Comparison of ENCODE assay signal across 23 cellular contexts in the genomic region with DNA sequence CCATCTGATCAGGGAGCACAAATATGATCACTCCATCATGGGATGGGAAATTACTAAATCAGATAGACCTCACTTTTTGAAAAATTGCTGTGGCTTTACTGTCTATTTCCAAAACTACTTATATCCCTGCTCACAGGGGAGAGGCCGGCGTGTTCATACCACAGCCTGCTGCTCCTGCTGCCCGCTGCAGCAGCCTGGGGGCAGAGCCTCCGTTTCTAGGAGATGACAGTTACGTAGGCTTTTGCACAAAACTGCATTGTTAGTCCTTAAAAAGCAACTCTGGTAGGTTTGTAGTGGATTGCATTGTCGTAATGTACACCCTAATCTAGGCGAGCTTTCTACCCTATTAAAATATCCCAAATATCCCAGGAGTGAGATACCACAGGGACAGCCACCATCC.
DNase-seq lines count a peak whose midpoint lies in the region; ATAC-seq, FAIRE-seq and TF ChIP-seq lines count a peak whose summit lies in the region.
"Had no signal": no experiment of that assay in that cellular context is flagged by ENCODE, and none has a peak within 500 bp of the region (broad histone marks: within the 10 kb centered on the region; RNA-seq: fewer than 3 reads in every experiment).

No MANE protein-coding gene starts in this region.

- H3K9me3 Mint-ChIP-seq in osteocyte (ENCODE audit: unreplicated experiment) = no peaks in the 10 kb centered on the region
- H3K9me3 Mint-ChIP-seq: CD4-positive, CD25-positive, alpha-beta regulatory T cell; H9 had no signal

- DNase-seq in cardiac septum (ENCODE audit: low spot score) = peak; percentile 24
- DNase-seq in heart right ventricle = no peak
- DNase-seq in kidney = peak; percentile 26
- peak; percentile 46 for DNase-seq in osteocyte (ENCODE audit: extremely low spot score, unreplicated experiment)
- no peak for DNase-seq in HUDEP-2 (lab: John Stamatoyannopoulos, UW; ENCODE audit: unreplicated experiment in 76 of 76)
- no peak for DNase-seq in erythroblast (lab: John Stamatoyannopoulos, UW)
- DNase-seq: ACHN; BE2C; C1 segment of cervical spinal cord; CD4-positive, CD25-positive, alpha-beta regulatory T cell; COR-L47; DMS 273 treated with DMSO at 0.1 percent for 48 hours; DMS53; EL; IMR-90 had no signal

- no peak for TF ChIP-seq CTCF in heart right ventricle (IDR thresholded peaks at IDR 0.05)
- no peak for TF ChIP-seq CTCF in kidney (IDR thresholded peaks at IDR 0.05; ENCODE audit: borderline replicate concordance, extremely low read depth, insufficient read depth)
- no peak for TF ChIP-seq CTCF in osteocyte (IDR thresholded peaks at IDR 0.05)

- no peaks in the 10 kb centered on the region for H3K27me3 ChIP-seq in heart right ventricle
- H3K27me3 ChIP-seq: BE2C had no signal

- H3K27ac ChIP-seq in heart right ventricle (no peak overlapping the region), kidney (ENCODE audit: low read depth in 2 of 2, low read length in 2 of 2) (no peak overlapping the region)
- H3K27ac ChIP-seq: HL-60 had no signal

- TF ChIP-seq POLR2A in erythroblast (IDR thresholded peaks at IDR 0.05; ENCODE audit: low read length) = no peak

- no peak overlapping the region for H3K4me3 ChIP-seq in heart right ventricle
- H3K4me3 ChIP-seq in kidney (ENCODE audit: low read length in 2 of 2) = no peak overlapping the region
- H3K4me3 ChIP-seq: GM12878 had no signal

- intact Hi-C loops in cardiac septum (cut with DNase I) (no loop called here), heart right ventricle (cut with DNase I) (no loop called here), kidney (cut with DNase I) (no loop called here)

- no peak overlapping the region for H3K4me3 Mint-ChIP-seq in osteocyte (ENCODE audit: unreplicated experiment)
- H3K4me3 Mint-ChIP-seq: CD4-positive, CD25-positive, alpha-beta regulatory T cell; H9 had no signal

- H3K36me3 Mint-ChIP-seq in osteocyte (ENCODE audit: unreplicated experiment) = no peaks in the 10 kb centered on the region

- 97 to 98% methylated on average over 7 of the region's 7 CpGs for WGBS in heart right ventricle, 2 donors

- H3K27me3 Mint-ChIP-seq in osteocyte (ENCODE audit: unreplicated experiment) = no peaks in the 10 kb centered on the region
- H3K27me3 Mint-ChIP-seq: CD4-positive, CD25-positive, alpha-beta regulatory T cell; CD8-positive, alpha-beta memory T cell had no signal

- H3K9ac ChIP-seq in kidney (ENCODE audit: low read length in 2 of 2) = no peak overlapping the region

- H3K9me3 ChIP-seq in heart right ventricle (no peaks in the 10 kb centered on the region), kidney (ENCODE audit: control insufficient read depth in 1 of 2, low read length in 2 of 2) (no peaks in the 10 kb centered on the region)
- H3K9me3 ChIP-seq: BE2C had no signal

- peaks cover 0 to 31% (median 4%) of the 10 kb centered on the region in 9 donors for H3K36me3 ChIP-seq in heart right ventricle
- peaks cover 0 to 4% of the 10 kb centered on the region in 2 donors for H3K36me3 ChIP-seq in kidney (ENCODE audit: control insufficient read depth in 1 of 2, insufficient read depth in 2 of 2, low read length in 2 of 2)
- H3K36me3 ChIP-seq: BE2C had no signal

- no peak overlapping the region for H3K27ac Mint-ChIP-seq in osteocyte (ENCODE audit: unreplicated experiment)
- H3K27ac Mint-ChIP-seq: CD4-positive, CD25-positive, alpha-beta regulatory T cell; H9 had no signal

- H3K4me1 Mint-ChIP-seq in osteocyte (ENCODE audit: unreplicated experiment) = no peaks in the 10 kb centered on the region

- peaks cover 0 to 18% (median 0%) of the 10 kb centered on the region in 9 donors for H3K4me1 ChIP-seq in heart right ventricle
- H3K4me1 ChIP-seq in kidney (ENCODE audit: control insufficient read depth in 1 of 2, insufficient read depth in 1 of 2, low read depth in 1 of 2, low read length in 2 of 2) = peaks cover 0 to 3% of the 10 kb centered on the region in 2 donors
- H3K4me1 ChIP-seq: BE2C had no signal

- no peak for FAIRE-seq in kidney (lab: Jason Lieb, UNC)
- FAIRE-seq: A204.1, GM12878, GM19239, H1 had no signal

- ATAC-seq in heart right ventricle = no peak
- ATAC-seq in HG03108 (IDR thresholded peaks at IDR 0.05; ENCODE audit: unreplicated experiment) = no peak
- ATAC-seq: GM12878 had no signal

Comparison
In these comparisons a context has a peak if more than half of its experiments do, and no peak if none do; other contexts are left out.
1. DNase-seq: peak in cardiac septum (single experiment), kidney (single experiment) and osteocyte (single experiment); none in heart right ventricle (0 of 2), HUDEP-2 (0 of 76) and erythroblast (0 of 2).